In genomic region chr2:205686231-205687017, GRCh38 we compare ENCODE assay signal across 8 cellular contexts. TPM values are rescaled to one million over a fixed set of nuclear protein-coding genes. Genes with fewer than 3 reads are reported as not detected.
DNase-seq lines count a peak whose midpoint lies in the region; ATAC-seq and TF ChIP-seq lines count a peak whose summit lies in the region.

No MANE protein-coding gene starts in this region.

- H3K27ac ChIP-seq in iPS-20b (ENCODE audit: low read length) (no peak overlapping the region), stomach (peak overlapping the region; percentile 40 to 93 (median 88)), SJCRH30 (no peak overlapping the region)

- no peak for ATAC-seq in activated naive CD8-positive, alpha-beta T cell treated with anti-CD3 and anti-CD28 coated beads, Interleukin-2, amount 50 U/mL, for 24 hours
- ATAC-seq in HG02938 (IDR thresholded peaks at IDR 0.05; ENCODE audit: unreplicated experiment) = no peak
- no peak for ATAC-seq in GM21390 (IDR thresholded peaks at IDR 0.05; ENCODE audit: unreplicated experiment)

- H3K27me3 ChIP-seq in iPS-20b (ENCODE audit: insufficient read depth, low read length) = peaks cover 66% of the 10 kb centered on the region
- H3K27me3 ChIP-seq in stomach = peaks cover 0 to 47% (median 29%) of the 10 kb centered on the region in 3 donors
- H3K27me3 ChIP-seq in SJCRH30 = no peaks in the 10 kb centered on the region

- intact Hi-C loops in stomach (cut with DNase I; ENCODE audit: low total_unique reads) = no loop called here

- H3K27ac Mint-ChIP-seq in activated naive CD8-positive, alpha-beta T cell treated with anti-CD3 and anti-CD28 coated beads, Interleukin-2, amount 50 U/mL, for 24 hours = peak overlapping the region; percentile 31

- H3K9me3 Mint-ChIP-seq in activated naive CD8-positive, alpha-beta T cell treated with anti-CD3 and anti-CD28 coated beads, Interleukin-2, amount 50 U/mL, for 24 hours = no peaks in the 10 kb centered on the region

- DNase-seq in DMS79 treated with DMSO at 0.1 percent for 48 hours (lab: John Stamatoyannopoulos, UW) (peak; percentile 67), DMS79 (lab: John Stamatoyannopoulos, UW) (no peak), stomach (no peak), SJCRH30 (no peak)
- DNase-seq in activated naive CD8-positive, alpha-beta T cell treated with anti-CD3 and anti-CD28 coated beads, Interleukin-2, amount 50 U/mL, for 24 hours = no peak

- peaks cover 30% of the 10 kb centered on the region for H3K4me1 Mint-ChIP-seq in activated naive CD8-positive, alpha-beta T cell treated with anti-CD3 and anti-CD28 coated beads, Interleukin-2, amount 50 U/mL, for 24 hours

- H3K4me1 ChIP-seq in iPS-20b (ENCODE audit: insufficient read depth, low read length) = peaks cover 19% of the 10 kb centered on the region
- H3K4me1 ChIP-seq in stomach = peaks cover 5 to 86% (median 60%) of the 10 kb centered on the region in 4 donors
- H3K4me1 ChIP-seq in SJCRH30 = peaks cover 12% of the 10 kb centered on the region

- no peaks in the 10 kb centered on the region for H3K36me3 Mint-ChIP-seq in activated naive CD8-positive, alpha-beta T cell treated with anti-CD3 and anti-CD28 coated beads, Interleukin-2, amount 50 U/mL, for 24 hours (ENCODE audit: low read depth)

- H3K36me3 ChIP-seq in iPS-20b (ENCODE audit: insufficient read depth, low read depth, low read length) (no peaks in the 10 kb centered on the region), stomach (no peaks in the 10 kb centered on the region), SJCRH30 (no peaks in the 10 kb centered on the region)

- WGBS in stomach, 5 donors = 13 to 27% (median 22%) methylated on average over 42 to 43 of the region's 43 CpGs

- peaks cover 64% of the 10 kb centered on the region for H3K27me3 Mint-ChIP-seq in activated naive CD8-positive, alpha-beta T cell treated with anti-CD3 and anti-CD28 coated beads, Interleukin-2, amount 50 U/mL, for 24 hours

- peak overlapping the region; percentile 28; the same call in 1 of the 2 replicates for H3K9ac ChIP-seq in iPS-20b (ENCODE audit: low read depth, low read length)

- H3K4me3 ChIP-seq in iPS-20b (ENCODE audit: low read length) = peak overlapping the region; percentile 81
- H3K4me3 ChIP-seq in stomach = peak overlapping the region; percentile 65 to 76 (median 70)
- no peak overlapping the region for H3K4me3 ChIP-seq in SJCRH30

- no peaks in the 10 kb centered on the region for H3K9me3 ChIP-seq in iPS-20b (ENCODE audit: insufficient read depth, low read depth, low read length)
- no peaks in the 10 kb centered on the region for H3K9me3 ChIP-seq in stomach
- H3K9me3 ChIP-seq in SJCRH30 (replicated peaks) = 0 out of 2 replicates have a peak, but pooled peaks cover 3% of the 10 kb centered on the region

- peak overlapping the region; percentile 78 for H3K4me3 Mint-ChIP-seq in activated naive CD8-positive, alpha-beta T cell treated with anti-CD3 and anti-CD28 coated beads, Interleukin-2, amount 50 U/mL, for 24 hours

- TF ChIP-seq EP300 in stomach (IDR thresholded peaks at IDR 0.05) = no peak

- no peak for TF ChIP-seq CTCF in stomach (IDR thresholded peaks at IDR 0.05)

- no peak for TF ChIP-seq POLR2A in stomach (IDR thresholded peaks at IDR 0.05)

RNA-seq across cellular contexts. Expression of gene NRP2, which starts 4.1 kb away (rescaled TPM):
- total RNA-seq in stomach = 100 to 1,000 TPM in 2 of 5 donors, 10 to 100 TPM in 3; 21.0 to 166 (median 56.9) TPM
- 10 to 100 TPM in 1 of 3 donors, 1 to 10 TPM in 1, under 1 TPM in 1; 0.92 to 13.2 (median 2.9) TPM for polyA plus RNA-seq in stomach
- total RNA-seq in SJCRH30 (2014; rRNA removed; shearing (Covaris generic)) = 57.5 and 76.4 TPM in 2 replicates

Comparison
In these comparisons a context has a peak if more than half of its experiments do, and no peak if none do; other contexts are left out.
1. H3K27ac ChIP-seq: peak in stomach (5 of 5); none in iPS-20b (single experiment) and SJCRH30 (single experiment).